8 cellular contexts compared by ENCODE assay signal in genomic region chr7:150378853-150379589, GRCh38. TPM values are rescaled to one million over a fixed set of nuclear protein-coding genes. Genes with fewer than 3 reads are reported as not detected.
DNase-seq lines count a peak whose midpoint lies in the region; ATAC-seq, FAIRE-seq and TF ChIP-seq lines count a peak whose summit lies in the region.

ZNF775 (plus strand) TSS chr7:150379330; CDS start chr7:150388471, 9,141 bp downstream.

- no peaks in the 10 kb centered on the region for H3K36me3 ChIP-seq in bronchial epithelial cell (ENCODE audit: control insufficient read depth, insufficient read depth, low read length)
- peaks cover 0 to 4% of the 10 kb centered on the region in 2 donors for H3K36me3 ChIP-seq in small intestine (ENCODE audit: control insufficient read depth in 2 of 2, insufficient read depth in 2 of 2, low read length in 2 of 2)

- H3K4me3 ChIP-seq in WI38 (ENCODE audit: low read depth, low read length) (peak within 1 kb of the TSS; percentile 86), bronchial epithelial cell (ENCODE audit: low read depth, low read length) (peak within 1 kb of the TSS; percentile 72), small intestine (ENCODE audit: low read depth in 1 of 2, low read length in 2 of 2) (peak within 1 kb of the TSS; percentile 87 to 90)

- no peaks in the 10 kb centered on the region for H3K9me3 ChIP-seq in small intestine (ENCODE audit: control insufficient read depth, low read depth)

- no peaks in the 10 kb centered on the region for H3K27me3 ChIP-seq in bronchial epithelial cell (ENCODE audit: control insufficient read depth, insufficient read depth, low read length)
- H3K27me3 ChIP-seq in small intestine (ENCODE audit: control insufficient read depth in 2 of 2, insufficient read depth in 2 of 2, low read length in 2 of 2): no peaks in the 10 kb centered on the region

- 0 to 1% (median 0%) methylated on average over 56 to 79 of the region's 79 CpGs for WGBS in small intestine, 3 donors

- TF ChIP-seq CTCF in WI38 (IDR thresholded peaks at IDR 0.05; ENCODE audit: low read depth, low read length) (no peak), bronchial epithelial cell (IDR thresholded peaks at IDR 0.05; ENCODE audit: insufficient read depth, low read length, severe bottlenecking) (no peak)

- peak; percentile 85 for ATAC-seq in GM18909 (IDR thresholded peaks at IDR 0.05; ENCODE audit: poor library complexity, unreplicated experiment)
- peak; percentile 74 for ATAC-seq in HG03139 (IDR thresholded peaks at IDR 0.05; ENCODE audit: unreplicated experiment)

- H3K4me1 ChIP-seq in small intestine (ENCODE audit: control insufficient read depth in 2 of 2, insufficient read depth in 1 of 2, low read depth in 1 of 2, low read length in 1 of 2): peaks cover 10 to 13% of the 10 kb centered on the region in 2 donors

- H3K27ac ChIP-seq in small intestine (ENCODE audit: low read depth in 1 of 2, low read length in 1 of 2): peak within 1 kb of the TSS; percentile 88 to 96

- no peak for FAIRE-seq in bronchial epithelial cell (lab: Jason Lieb, UNC)
- no peak for FAIRE-seq in small intestine (lab: Jason Lieb, UNC)

- DNase-seq in AG08395 (ENCODE audit: low spot score): peak; percentile 100
- peak; percentile 98 for DNase-seq in NCI-H2227 (lab: John Stamatoyannopoulos, UW; ENCODE audit: unreplicated experiment)
- peak; percentile 74 for DNase-seq in bronchial epithelial cell (ENCODE audit: low read depth)
- peak; percentile 99 for DNase-seq in iPS-NIHi7 (ENCODE audit: extremely low spot score)
- peak; percentile 97 for DNase-seq in small intestine

RNA-seq across cellular contexts. Expression of gene ZNF775, which starts in this region (rescaled TPM):
- 3.2 and 3.5 TPM in 2 replicates for total RNA-seq in bronchial epithelial cell
- 1 to 10 TPM; 1.1 to 3.6 (median 1.3) TPM for polyA plus RNA-seq in small intestine

Comparison
In these comparisons a context has a peak if more than half of its experiments do, and no peak if none do; other contexts are left out.
1. Peak in every context shown above with its lines: DNase-seq, ATAC-seq, H3K4me3 ChIP-seq and H3K27ac ChIP-seq.